In genomic region chr17:75753514-75754377, GRCh38 we compare ENCODE assay signal across 9 cellular contexts. TPM values are rescaled to one million over a fixed set of nuclear protein-coding genes. Genes with fewer than 3 reads are reported as not detected.
DNase-seq lines count a peak whose midpoint lies in the region; FAIRE-seq and TF ChIP-seq lines count a peak whose summit lies in the region.
"Had no signal": no experiment of that assay in that cellular context is flagged by ENCODE, and none has a peak within 500 bp of the region (broad histone marks: within the 10 kb centered on the region; RNA-seq: fewer than 3 reads in every experiment).

No MANE protein-coding gene starts in this region.

- H3K79me2 ChIP-seq in OCI-LY1 (ENCODE audit: insufficient read depth, low read length) = no peaks in the 10 kb centered on the region
- H3K79me2 ChIP-seq in osteoblast (ENCODE audit: insufficient read depth, low read length) = no peaks in the 10 kb centered on the region

- WGBS in thymus = 11% methylated on average over 76 of the region's 76 CpGs

- H4K20me1 ChIP-seq in OCI-LY1 (ENCODE audit: insufficient read depth, low read length) = no peaks in the 10 kb centered on the region
- H4K20me1 ChIP-seq in osteoblast (ENCODE audit: insufficient read depth, low read length) = no peaks in the 10 kb centered on the region

- H3K9me3 Mint-ChIP-seq in HFFc6 = no peaks in the 10 kb centered on the region
- no peaks in the 10 kb centered on the region for H3K9me3 Mint-ChIP-seq in activated T-helper 1 cell treated with anti-CD3 and anti-CD28 coated beads, Interleukin-12 subunit alpha, Interleukin-12 subunit beta, Interleukin-2, Interleukin-4 antibody, amounts not matched to agents 30 ng/mL and 10 ng/mL and 1 ng/mL, durations not matched to agents 14 hours and 24 hours and 36 hours
- H3K9me3 Mint-ChIP-seq: activated naive CD4-positive, alpha-beta T cell treated with anti-CD3 and anti-CD28 coated beads, Interleukin-2, amount 50 U/mL, for 24 hours had no signal

- H3K36me3 ChIP-seq in OCI-LY1 (ENCODE audit: insufficient read depth, low read length) = no peaks in the 10 kb centered on the region
- H3K36me3 ChIP-seq in osteoblast (ENCODE audit: insufficient read depth, low read length) = no peaks in the 10 kb centered on the region
- H3K36me3 ChIP-seq in thymus (ENCODE audit: control insufficient read depth, insufficient read depth) = peaks cover 13% of the 10 kb centered on the region

- in situ Hi-C loops in G401 (cut with HindIII; ENCODE audit: low sequenced_read_pairs) = no loop called here

- H3K27me3 Mint-ChIP-seq in HFFc6 (ENCODE audit: insufficient read depth) = peaks cover 1% of the 10 kb centered on the region
- peaks cover 9% of the 10 kb centered on the region for H3K27me3 Mint-ChIP-seq in activated T-helper 1 cell treated with anti-CD3 and anti-CD28 coated beads, Interleukin-12 subunit alpha, Interleukin-12 subunit beta, Interleukin-2, Interleukin-4 antibody, amounts not matched to agents 30 ng/mL and 10 ng/mL and 1 ng/mL, durations not matched to agents 14 hours and 24 hours and 36 hours (ENCODE audit: insufficient read depth)
- H3K27me3 Mint-ChIP-seq: activated naive CD4-positive, alpha-beta T cell treated with anti-CD3 and anti-CD28 coated beads, Interleukin-2, amount 50 U/mL, for 24 hours had no signal

- peak overlapping the region; percentile 61; the same call in 1 of the 2 replicates for H2AFZ ChIP-seq in OCI-LY1 (ENCODE audit: low read length)
- peak overlapping the region; percentile 73 for H2AFZ ChIP-seq in osteoblast (ENCODE audit: low read length)

- no peaks in the 10 kb centered on the region for H3K36me3 Mint-ChIP-seq in HFFc6 (ENCODE audit: low read depth)
- H3K36me3 Mint-ChIP-seq in activated T-helper 1 cell treated with anti-CD3 and anti-CD28 coated beads, Interleukin-12 subunit alpha, Interleukin-12 subunit beta, Interleukin-2, Interleukin-4 antibody, amounts not matched to agents 30 ng/mL and 10 ng/mL and 1 ng/mL, durations not matched to agents 14 hours and 24 hours and 36 hours (ENCODE audit: low read depth) = peaks cover 3% of the 10 kb centered on the region
- H3K36me3 Mint-ChIP-seq: activated naive CD4-positive, alpha-beta T cell treated with anti-CD3 and anti-CD28 coated beads, Interleukin-2, amount 50 U/mL, for 24 hours had no signal

- H3K9me2 ChIP-seq in OCI-LY1 (ENCODE audit: low read depth, low read length) = no peaks in the 10 kb centered on the region

- H3K4me2 ChIP-seq in OCI-LY1 (ENCODE audit: low read length) (peak overlapping the region; percentile 83), osteoblast (ENCODE audit: insufficient read depth, low read length) (peak overlapping the region; percentile 72)

- H3K9ac ChIP-seq in OCI-LY1 (ENCODE audit: low read length) = peak overlapping the region; percentile 67

- H3K27ac ChIP-seq in OCI-LY1 (ENCODE audit: low read depth, low read length, poor library complexity, severe bottlenecking) = no peak overlapping the region
- no peak overlapping the region for H3K27ac ChIP-seq in osteoblast (ENCODE audit: low read depth, low read length)
- H3K27ac ChIP-seq in thymus (ENCODE audit: low read depth) = no peak overlapping the region

- peaks cover 14% of the 10 kb centered on the region for H3K4me1 Mint-ChIP-seq in HFFc6 (ENCODE audit: low read depth)
- H3K4me1 Mint-ChIP-seq in activated T-helper 1 cell treated with anti-CD3 and anti-CD28 coated beads, Interleukin-12 subunit alpha, Interleukin-12 subunit beta, Interleukin-2, Interleukin-4 antibody, amounts not matched to agents 30 ng/mL and 10 ng/mL and 1 ng/mL, durations not matched to agents 14 hours and 24 hours and 36 hours (ENCODE audit: low read depth) = peaks cover 14% of the 10 kb centered on the region

- H3F3A ChIP-seq in OCI-LY1 (ENCODE audit: insufficient read depth, low read length) = no peaks in the 10 kb centered on the region

- TF ChIP-seq CTCF in HFFc6 (IDR thresholded peaks at IDR 0.05) (peak; percentile 85), OCI-LY1 (IDR thresholded peaks at IDR 0.05; ENCODE audit: low read length) (peak; percentile 57), osteoblast (IDR thresholded peaks at IDR 0.05; ENCODE audit: extremely low read depth, low read depth, low read length) (peak; percentile 44)

- H3K4me1 ChIP-seq in OCI-LY1 (ENCODE audit: insufficient read depth, low read length, severe bottlenecking) (peaks cover 25% of the 10 kb centered on the region), osteoblast (ENCODE audit: insufficient read depth, low read length) (peaks cover 13% of the 10 kb centered on the region), thymus (ENCODE audit: control insufficient read depth, insufficient read depth, low read length) (peaks cover 5% of the 10 kb centered on the region)

- peak; percentile 58 for DNase-seq in G401 (ENCODE audit: low spot score)
- DNase-seq in HFFc6 = peak; percentile 44
- DNase-seq in activated T-helper 1 cell treated with anti-CD3 and anti-CD28 coated beads, Interleukin-12 subunit alpha, Interleukin-12 subunit beta, Interleukin-2, Interleukin-4 antibody, amounts not matched to agents 30 ng/mL and 10 ng/mL and 1 ng/mL, durations not matched to agents 14 hours and 24 hours and 36 hours (ENCODE audit: low spot score) = peak; percentile 68
- peak; percentile 91 to 93 for DNase-seq in frontal cortex (ENCODE audit: low spot score in 2 of 2)
- peak; percentile 98 for DNase-seq in osteoblast (ENCODE audit: insufficient read length, low spot score, missing footprints)
- DNase-seq in ureter (ENCODE audit: low spot score) = no peak

- intact Hi-C loops in activated T-helper 1 cell treated with anti-CD3 and anti-CD28 coated beads, Interleukin-12 subunit alpha, Interleukin-12 subunit beta, Interleukin-2, Interleukin-4 antibody, amounts not matched to agents 30 ng/mL and 10 ng/mL and 1 ng/mL, durations not matched to agents 14 hours and 24 hours and 36 hours (cut with micrococcal nuclease) = no loop called here

- no peak for FAIRE-seq in frontal cortex (lab: Jason Lieb, UNC)

- H3K4me3 ChIP-seq in OCI-LY1 (ENCODE audit: low read depth, low read length, poor library complexity, severe bottlenecking) = peak overlapping the region; percentile 65
- H3K4me3 ChIP-seq in osteoblast (ENCODE audit: insufficient read depth, low read length) = peak overlapping the region; percentile 68
- H3K4me3 ChIP-seq in thymus (ENCODE audit: low read length) = peak overlapping the region; percentile 42

- H3K9me3 ChIP-seq in OCI-LY1 (ENCODE audit: low read length) = no peaks in the 10 kb centered on the region
- no peaks in the 10 kb centered on the region for H3K9me3 ChIP-seq in osteoblast (ENCODE audit: low read depth, low read length)
- H3K9me3 ChIP-seq in thymus (ENCODE audit: control insufficient read depth) = no peaks in the 10 kb centered on the region

- H3K27ac Mint-ChIP-seq in HFFc6 = no peak overlapping the region
- H3K27ac Mint-ChIP-seq in activated T-helper 1 cell treated with anti-CD3 and anti-CD28 coated beads, Interleukin-12 subunit alpha, Interleukin-12 subunit beta, Interleukin-2, Interleukin-4 antibody, amounts not matched to agents 30 ng/mL and 10 ng/mL and 1 ng/mL, durations not matched to agents 14 hours and 24 hours and 36 hours = no peak overlapping the region

- peak overlapping the region; percentile 53; the same call in 1 of the 2 replicates for H3K4me3 Mint-ChIP-seq in HFFc6
- peak overlapping the region; percentile 65 for H3K4me3 Mint-ChIP-seq in activated T-helper 1 cell treated with anti-CD3 and anti-CD28 coated beads, Interleukin-12 subunit alpha, Interleukin-12 subunit beta, Interleukin-2, Interleukin-4 antibody, amounts not matched to agents 30 ng/mL and 10 ng/mL and 1 ng/mL, durations not matched to agents 14 hours and 24 hours and 36 hours

- H3K27me3 ChIP-seq in OCI-LY1 (ENCODE audit: insufficient read depth, low read length) = no peaks in the 10 kb centered on the region
- H3K27me3 ChIP-seq in osteoblast (ENCODE audit: insufficient read depth, low read length) = no peaks in the 10 kb centered on the region
- no peaks in the 10 kb centered on the region for H3K27me3 ChIP-seq in thymus (ENCODE audit: control insufficient read depth, insufficient read depth)

RNA-seq across cellular contexts. Expression of gene GALK1, which starts 11.2 kb away (rescaled TPM):
- total RNA-seq in G401 (2014; rRNA removed; shearing (Covaris generic)) = 68.3 and 87.8 TPM in 2 replicates
- total RNA-seq in HFFc6 (2021; fragmentation: NEBNext Ultra II Directional; extraction: Animal tissue kit (Norgen Biotek cat#: 25700)) = 10 to 100 TPM; 33.8 to 43.2 (median 37.7) TPM
- total RNA-seq in activated T-helper 1 cell treated with anti-CD3 and anti-CD28 coated beads, Interleukin-12 subunit alpha, Interleukin-12 subunit beta, Interleukin-2, Interleukin-4 antibody, amounts not matched to agents 30 ng/mL and 10 ng/mL and 1 ng/mL, durations not matched to agents 14 hours and 24 hours and 36 hours = 48.0 and 49.3 TPM in 2 replicates
- total RNA-seq in frontal cortex = 13.5 TPM
- 25.3 and 27.7 TPM in 2 replicates for total RNA-seq in osteoblast
- 32.6 TPM for polyA plus RNA-seq in thymus
- total RNA-seq in ureter = 24.2 TPM

RNA-seq across cellular contexts. Expression of gene UNK, which starts 30.9 kb away (rescaled TPM):
- 19.1 and 19.6 TPM in 2 replicates for total RNA-seq in G401 (2014; rRNA removed; shearing (Covaris generic))
- total RNA-seq in HFFc6 (2021; fragmentation: NEBNext Ultra II Directional; extraction: Animal tissue kit (Norgen Biotek cat#: 25700)) = 10 to 100 TPM; 12.7 to 18.6 (median 16.2) TPM
- total RNA-seq in activated T-helper 1 cell treated with anti-CD3 and anti-CD28 coated beads, Interleukin-12 subunit alpha, Interleukin-12 subunit beta, Interleukin-2, Interleukin-4 antibody, amounts not matched to agents 30 ng/mL and 10 ng/mL and 1 ng/mL, durations not matched to agents 14 hours and 24 hours and 36 hours = 26.0 and 26.9 TPM in 2 replicates
- total RNA-seq in frontal cortex (21.2 TPM), osteoblast (18.5 and 23.6 TPM in 2 replicates), ureter (49.2 TPM)
- 31.6 TPM for polyA plus RNA-seq in thymus

RNA-seq across cellular contexts. Expression of gene ITGB4, which starts 32.5 kb away (rescaled TPM):
- 0.06 TPM in 1 of 2 replicates, not detected in the other for total RNA-seq in G401 (2014; rRNA removed; shearing (Covaris generic))
- total RNA-seq in HFFc6 (2021; fragmentation: NEBNext Ultra II Directional; extraction: Animal tissue kit (Norgen Biotek cat#: 25700)) = 1 to 10 TPM in 1 of 6 experiments, under 1 TPM in 4, not detected in 1; 0.28 to 1.0 (median 0.76) TPM
- total RNA-seq in activated T-helper 1 cell treated with anti-CD3 and anti-CD28 coated beads, Interleukin-12 subunit alpha, Interleukin-12 subunit beta, Interleukin-2, Interleukin-4 antibody, amounts not matched to agents 30 ng/mL and 10 ng/mL and 1 ng/mL, durations not matched to agents 14 hours and 24 hours and 36 hours = 1.4 and 2.7 TPM in 2 replicates
- 1.2 TPM for total RNA-seq in frontal cortex
- total RNA-seq in osteoblast = 0.29 and 0.36 TPM in 2 replicates
- polyA plus RNA-seq in thymus = 79.0 TPM
- 303 TPM for total RNA-seq in ureter

Comparison
In these comparisons a context has a peak if more than half of its experiments do, and no peak if none do; other contexts are left out.
1. RNA of gene ITGB4, which starts 32.5 kb away (total RNA-seq): 303 TPM in ureter (single experiment); 1.4 to 2.7 TPM in activated T-helper 1 cell treated with anti-CD3 and anti-CD28 coated beads, Interleukin-12 subunit alpha, Interleukin-12 subunit beta, Interleukin-2, Interleukin-4 antibody, amounts not matched to agents 30 ng/mL and 10 ng/mL and 1 ng/mL, durations not matched to agents 14 hours and 24 hours and 36 hours, 1.2 TPM in frontal cortex (single experiment), 0.28 to 1.0 TPM in HFFc6, 0.29 to 0.36 TPM in osteoblast and 0.06 TPM in G401; every median in the first group is over 10 times any median in the second.
2. Peak in every context shown above with its lines, with median percentiles within 50 percentile points of each other: CTCF ChIP-seq and H3K4me3 ChIP-seq.